In genomic region chr13:26133286-26133685, GRCh38 we compare ENCODE assay signal across 25 cellular contexts.
"Had no signal": no experiment of that assay in that cellular context is flagged by ENCODE, and none has a peak within 500 bp of the region (broad histone marks: within the 10 kb centered on the region; RNA-seq: fewer than 3 reads in every experiment).

No MANE protein-coding gene starts in this region.

- H3K9me3 Mint-ChIP-seq: activated T-helper 2 cell treated with anti-CD3 and anti-CD28 coated beads, Interferon-gamma antibody, Interleukin-2, Interleukin-4, amounts not matched to agents 10 μg/mL and 5 μg/mL and 100 μg/mL, durations not matched to agents 14 hours and 24 hours and 36 hours; stimulated activated naive CD8-positive, alpha-beta T cell treated with anti-CD3 and anti-CD28 coated beads, Interleukin-15, Interleukin-2, amounts not matched to agents 100 ng/mL and 50 ng/mL, for 24 hours had no signal

- H3K27ac ChIP-seq: adrenal gland, foreskin keratinocyte, left lung, ovary, prostate gland, right atrium auricular region, thyroid gland, upper lobe of right lung had no signal

- H3K9me3 ChIP-seq: adrenal gland, ovary, prostate gland, thyroid gland, upper lobe of right lung had no signal

- H3K4me3 ChIP-seq: adrenal gland, left lung, lung, ovary, prostate gland, right atrium auricular region, thyroid gland, upper lobe of right lung had no signal

- H3K27ac Mint-ChIP-seq: activated naive CD8-positive, alpha-beta T cell; activated T-cell treated with anti-CD3 and anti-CD28 coated beads, Interleukin-2, amount 50 U/mL, for 24 hours; activated T-helper 2 cell treated with anti-CD3 and anti-CD28 coated beads, Interferon-gamma antibody, Interleukin-2, Interleukin-4, amounts not matched to agents 10 μg/mL and 5 μg/mL and 100 μg/mL, durations not matched to agents 14 hours and 24 hours and 36 hours; endodermal cell; naive thymus-derived CD4-positive, alpha-beta T cell; stimulated activated naive CD8-positive, alpha-beta T cell treated with anti-CD3 and anti-CD28 coated beads, Interleukin-15, Interleukin-2, amounts not matched to agents 100 ng/mL and 50 ng/mL, for 24 hours; T-cell had no signal

- FAIRE-seq: astrocyte, colon had no signal

- H3K36me3 Mint-ChIP-seq: activated naive CD8-positive, alpha-beta T cell; T-cell had no signal

- ATAC-seq: foreskin keratinocyte; left lung; naive thymus-derived CD4-positive, alpha-beta T cell; T-cell; upper lobe of right lung had no signal

- H3K4me1 Mint-ChIP-seq: central memory CD8-positive, alpha-beta T cell; endodermal cell; T-cell had no signal

- DNase-seq: activated CD8-positive, alpha-beta memory T cell treated with anti-CD3 and anti-CD28 coated beads for 24 hours; activated CD8-positive, alpha-beta memory T cell treated with anti-CD3 and anti-CD28 coated beads, Interleukin-2, amount 50 U/mL, for 4 hours; activated naive CD4-positive, alpha-beta T cell; activated T-cell treated with anti-CD3 and anti-CD28 coated beads, Interleukin-2, amount 50 U/mL, for 24 hours; endodermal cell; foreskin keratinocyte; kidney glomerular epithelial cell; left lung; naive thymus-derived CD4-positive, alpha-beta T cell; ovary; stimulated activated CD4-positive, alpha-beta T cell treated with anti-CD3 and anti-CD28 coated beads, Interleukin-12 subunit alpha, Interleukin-12 subunit beta, amount 100 ng/mL, for 4 hours; stimulated activated CD4-positive, alpha-beta T cell treated with anti-CD3 and anti-CD28 coated beads, Interleukin-4, amount 100 ng/mL, for 4 hours; T-cell; thyroid gland; upper lobe of right lung had no signal

- H3K4me1 ChIP-seq: foreskin keratinocyte, left lung, prostate gland, upper lobe of right lung had no signal

- H3K4me3 Mint-ChIP-seq: activated naive CD8-positive, alpha-beta T cell; activated T-cell treated with anti-CD3 and anti-CD28 coated beads, Interleukin-2, amount 50 U/mL, for 24 hours; central memory CD8-positive, alpha-beta T cell; endodermal cell; naive thymus-derived CD4-positive, alpha-beta T cell; stimulated activated naive CD8-positive, alpha-beta T cell treated with anti-CD3 and anti-CD28 coated beads, Interleukin-15, Interleukin-2, amounts not matched to agents 100 ng/mL and 50 ng/mL, for 24 hours; T-cell had no signal

- H3K27me3 ChIP-seq: adrenal gland, left lung, ovary, right atrium auricular region, thyroid gland, upper lobe of right lung had no signal

- H3K36me3 ChIP-seq: adrenal gland, left lung, ovary, prostate gland, right atrium auricular region, thyroid gland, upper lobe of right lung had no signal
